12 cellular contexts compared by ENCODE assay signal in the genomic region with DNA sequence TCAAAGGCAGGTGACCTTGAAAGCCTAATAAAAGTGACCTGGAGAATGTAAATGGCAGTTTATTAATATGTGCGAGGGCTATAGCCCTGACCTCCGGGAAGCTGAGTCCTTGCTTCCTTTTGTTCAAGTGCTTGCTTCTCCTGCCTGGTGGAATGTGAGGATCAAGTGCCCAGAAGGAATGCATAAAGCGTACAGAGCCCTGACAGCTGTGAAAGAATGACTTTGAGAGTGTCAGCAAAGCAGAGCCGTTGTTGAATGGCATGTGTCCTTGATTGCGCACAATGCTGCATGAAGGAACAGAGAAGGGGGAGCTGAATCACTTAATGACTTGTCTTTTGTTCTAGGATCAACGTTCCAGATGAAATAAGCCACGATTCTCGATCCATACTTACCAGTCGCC.
"Had no signal": no experiment of that assay in that cellular context is flagged by ENCODE, and none has a peak within 500 bp of the region (broad histone marks: within the 10 kb centered on the region; RNA-seq: fewer than 3 reads in every experiment).

No MANE protein-coding gene starts in this region.

- H3K27ac ChIP-seq: gastroesophageal sphincter, heart right ventricle, neutrophil, skin epidermis had no signal

- H3K27me3 ChIP-seq: gastroesophageal sphincter, heart right ventricle, neutrophil had no signal

- DNase-seq: activated CD4-positive, CD25-positive, alpha-beta regulatory T cell treated with anti-CD3 and anti-CD28 coated beads, Interleukin-2, amount 50 U/mL, for 72 hours; activated naive CD8-positive, alpha-beta T cell treated with anti-CD3 and anti-CD28 coated beads for 36 hours; amygdala; heart right ventricle; stimulated activated CD4-positive, alpha-beta T cell treated with anti-CD3 and anti-CD28 coated beads, Interleukin-4, amount 100 ng/mL, for 24 hours; stimulated activated naive CD4-positive, alpha-beta T cell; T-helper 9 cell; trophoblast cell had no signal

- H3K4me1 ChIP-seq: gastroesophageal sphincter had no signal

- H3K36me3 ChIP-seq: gastroesophageal sphincter, heart right ventricle, neutrophil had no signal

- H3K9me3 ChIP-seq: gastroesophageal sphincter, heart right ventricle, neutrophil had no signal

- ATAC-seq: gastroesophageal sphincter, left lobe of liver had no signal

- H3K4me3 ChIP-seq: gastroesophageal sphincter, heart right ventricle, skin epidermis had no signal
